14 cellular contexts compared by ENCODE assay signal in genomic region chr2:158501301-158501700, GRCh38. TPM values are rescaled to one million over a fixed set of nuclear protein-coding genes. Genes with fewer than 3 reads are reported as not detected.
DNase-seq lines count a peak whose midpoint lies in the region; ATAC-seq and TF ChIP-seq lines count a peak whose summit lies in the region.
"Had no signal": no experiment of that assay in that cellular context is flagged by ENCODE, and none has a peak within 500 bp of the region (broad histone marks: within the 10 kb centered on the region; RNA-seq: fewer than 3 reads in every experiment).

No MANE protein-coding gene starts in this region.

- TF ChIP-seq CTCF in progenitor cell of endocrine pancreas (IDR thresholded peaks at IDR 0.05; ENCODE audit: unreplicated experiment), result no peak

- no peak overlapping the region for H3K27ac Mint-ChIP-seq in progenitor cell of endocrine pancreas

- no peaks in the 10 kb centered on the region for H3K9me3 Mint-ChIP-seq in progenitor cell of endocrine pancreas (ENCODE audit: low read depth)
- H3K9me3 Mint-ChIP-seq: CD4-positive, alpha-beta memory T cell had no signal

- H3K36me3 Mint-ChIP-seq in progenitor cell of endocrine pancreas (ENCODE audit: insufficient read depth), result no peaks in the 10 kb centered on the region

- ATAC-seq in SK-N-SH treated with all-trans-retinoic acid at 6 μM for 48 hours, result peak; percentile 50
- no peak for ATAC-seq in HG03280 (IDR thresholded peaks at IDR 0.05; ENCODE audit: unreplicated experiment)

- H3K36me3 ChIP-seq in MG63, result no peaks in the 10 kb centered on the region
- H3K36me3 ChIP-seq: prostate gland, tibial nerve had no signal

- no peaks in the 10 kb centered on the region for H3K9me3 ChIP-seq in MG63
- H3K9me3 ChIP-seq: prostate gland, tibial nerve had no signal

- intact Hi-C loops in posterior vena cava (cut with DNase I), result no loop called here

- no peaks in the 10 kb centered on the region for H3K27me3 Mint-ChIP-seq in progenitor cell of endocrine pancreas
- H3K27me3 Mint-ChIP-seq: CD4-positive, alpha-beta memory T cell had no signal

- H3K4me1 Mint-ChIP-seq in progenitor cell of endocrine pancreas (ENCODE audit: low read depth), result peaks cover 31% of the 10 kb centered on the region

- H3K4me3 Mint-ChIP-seq in progenitor cell of endocrine pancreas (ENCODE audit: low read depth), result no peak overlapping the region
- H3K4me3 Mint-ChIP-seq: CD4-positive, alpha-beta memory T cell had no signal

- H3K27me3 ChIP-seq in MG63 (no peaks in the 10 kb centered on the region), layer of hippocampus (ENCODE audit: control insufficient read depth, insufficient read depth, low read length) (no peaks in the 10 kb centered on the region)
- H3K27me3 ChIP-seq: tibial nerve had no signal

- peak overlapping the region; percentile 27 for H3K27ac ChIP-seq in layer of hippocampus (ENCODE audit: low read depth, low read length)
- H3K27ac ChIP-seq: prostate gland, tibial nerve had no signal

- DNase-seq in COR-L47 (lab: John Stamatoyannopoulos, UW), result peak; percentile 63
- DNase-seq in MG63, result peak; percentile 11
- DNase-seq in progenitor cell of endocrine pancreas (ENCODE audit: low spot score, unreplicated experiment), result no peak
- no peak for DNase-seq in NCI-H187 (lab: John Stamatoyannopoulos, UW)
- no peak for DNase-seq in posterior vena cava (ENCODE audit: low spot score)
- DNase-seq: activated CD4-positive, alpha-beta T cell treated with anti-CD3 and anti-CD28 coated beads for 1 hour; activated effector memory CD4-positive, alpha-beta T cell treated with anti-CD3 and anti-CD28 coated beads, Interleukin-2, amount 50 U/mL, for 16 hours; CD4-positive, alpha-beta memory T cell; MV-4-11 had no signal

- H3K4me3 ChIP-seq in MG63, result no peak overlapping the region
- H3K4me3 ChIP-seq: prostate gland, tibial nerve had no signal

TF ChIP-seq in SK-N-SH treated with all-trans-retinoic acid at 6 μM for 48 hours, 23 proteins besides CTCF, POLR2A, EP300 and RAD21:
- TF ChIP-seq ESRRG (CRISPR knock-in tag; IDR thresholded peaks at IDR 0.05) (no peak), ZNF565 (CRISPR knock-in tag; conservative IDR thresholded peaks at IDR 0.05; ENCODE audit: low read depth) (no peak), ZNF70 (CRISPR knock-in tag; IDR thresholded peaks at IDR 0.05) (no peak), ISL1 (CRISPR knock-in tag; IDR thresholded peaks at IDR 0.05) (no peak), ARNTL (CRISPR knock-in tag; IDR thresholded peaks at IDR 0.05; ENCODE audit: borderline replicate concordance, low read depth) (no peak), PPARA (CRISPR knock-in tag; IDR thresholded peaks at IDR 0.05; ENCODE audit: borderline replicate concordance) (no peak), CSDC2 (CRISPR knock-in tag; IDR thresholded peaks at IDR 0.05) (no peak), GLIS3 (CRISPR knock-in tag; IDR thresholded peaks at IDR 0.05) (no peak), BACH2 (CRISPR knock-in tag; IDR thresholded peaks at IDR 0.05; ENCODE audit: borderline replicate concordance) (no peak), TSHZ2 (CRISPR knock-in tag; IDR thresholded peaks at IDR 0.05) (no peak), OSR1 (CRISPR knock-in tag; IDR thresholded peaks at IDR 0.05) (no peak), CSRNP3 (CRISPR knock-in tag; IDR thresholded peaks at IDR 0.05) (no peak)
- TF ChIP-seq, protein P1, sequence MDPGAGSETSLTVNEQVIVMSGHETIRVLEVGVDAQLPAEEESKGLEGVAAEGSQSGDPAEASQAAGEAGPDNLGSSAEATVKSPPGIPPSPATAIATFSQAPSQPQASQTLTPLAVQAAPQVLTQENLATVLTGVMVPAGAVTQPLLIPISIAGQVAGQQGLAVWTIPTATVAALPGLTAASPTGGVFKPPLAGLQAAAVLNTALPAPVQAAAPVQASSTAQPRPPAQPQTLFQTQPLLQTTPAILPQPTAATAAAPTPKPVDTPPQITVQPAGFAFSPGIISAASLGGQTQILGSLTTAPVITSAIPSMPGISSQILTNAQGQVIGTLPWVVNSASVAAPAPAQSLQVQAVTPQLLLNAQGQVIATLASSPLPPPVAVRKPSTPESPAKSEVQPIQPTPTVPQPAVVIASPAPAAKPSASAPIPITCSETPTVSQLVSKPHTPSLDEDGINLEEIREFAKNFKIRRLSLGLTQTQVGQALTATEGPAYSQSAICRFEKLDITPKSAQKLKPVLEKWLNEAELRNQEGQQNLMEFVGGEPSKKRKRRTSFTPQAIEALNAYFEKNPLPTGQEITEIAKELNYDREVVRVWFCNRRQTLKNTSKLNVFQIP (CRISPR knock-in tag; IDR thresholded peaks at IDR 0.05; ENCODE audit: borderline replicate concordance, low read depth), result no peak

RNA-seq across cellular contexts. Expression of gene PKP4, which starts 44.5 kb away (rescaled TPM):
- total RNA-seq in MG63 (2014; rRNA removed; shearing (Covaris generic); ENCODE audit: low replicate concordance), result 9.3 and 15.0 TPM in 2 replicates
- total RNA-seq in progenitor cell of endocrine pancreas, result 62.9 and 75.3 TPM in 2 replicates
- total RNA-seq in posterior vena cava, result 10 to 100 TPM; 44.7 to 56.5 TPM

RNA-seq across cellular contexts. Expression of gene CCDC148, which starts 44.7 kb away (rescaled TPM):
- not detected in 2 replicates for total RNA-seq in MG63 (2014; rRNA removed; shearing (Covaris generic); ENCODE audit: low replicate concordance)
- total RNA-seq in progenitor cell of endocrine pancreas, result 3.9 and 4.6 TPM in 2 replicates
- under 1 TPM; 0.43 to 0.79 TPM for total RNA-seq in posterior vena cava
- total RNA-seq: CD4-positive, alpha-beta memory T cell had no signal

Comparison
In these comparisons a context has a peak if more than half of its experiments do, and no peak if none do; other contexts are left out.
1. DNase-seq: peak in COR-L47 (single experiment) and MG63 (single experiment); none in progenitor cell of endocrine pancreas (single experiment), NCI-H187 (0 of 2) and posterior vena cava (single experiment).